ENCODE assay signal across 9 cellular contexts in genomic region chr6:52522151-52522626, GRCh38. TPM values are rescaled to one million over a fixed set of nuclear protein-coding genes. Genes with fewer than 3 reads are reported as not detected.
DNase-seq lines count a peak whose midpoint lies in the region; ATAC-seq and TF ChIP-seq lines count a peak whose summit lies in the region.
"Had no signal": no experiment of that assay in that cellular context is flagged by ENCODE, and none has a peak within 500 bp of the region (broad histone marks: within the 10 kb centered on the region; RNA-seq: fewer than 3 reads in every experiment).

No MANE protein-coding gene starts in this region.

- POLR2A ChIA-PET in HCT116 (lab: Charles Lee): no interaction called here

- no peaks in the 10 kb centered on the region for H4K20me1 ChIP-seq in HCT116 (ENCODE audit: insufficient read depth)

- peaks cover 5% of the 10 kb centered on the region; the same call in 1 of the 2 replicates for H3K79me2 ChIP-seq in HCT116 (ENCODE audit: insufficient read depth, low read length)

- TF ChIP-seq POLR2A in HCT116 (IDR thresholded peaks at IDR 0.05; ENCODE audit: borderline replicate concordance, extremely low read depth, insufficient read depth, insufficient read length): no peak

- H3K9ac ChIP-seq in HCT116 (ENCODE audit: low read length): no peak overlapping the region

- H3K27me3 ChIP-seq in HCT116 (ENCODE audit: insufficient read depth, low read length): no peaks in the 10 kb centered on the region

- H2AFZ ChIP-seq in HCT116 (ENCODE audit: low read depth, low read length, poor library complexity, severe bottlenecking): no peak overlapping the region

- CTCF ChIA-PET in HCT116 (lab: Charles Lee): no interaction called here

- no peak for TF ChIP-seq RAD21 in HCT116 (IDR thresholded peaks at IDR 0.05; ENCODE audit: low read depth)

- peaks cover 35 to 45% of the 10 kb centered on the region in 2 experiments for H3K4me1 ChIP-seq in HCT116 (ENCODE audit: control insufficient read depth in 1 of 2, insufficient read depth in 2 of 2, low read length in 2 of 2)

- H3K4me2 ChIP-seq in HCT116 (ENCODE audit: low read length): peak overlapping the region; percentile 52

- intact Hi-C loops in HCT116 (cut with micrococcal nuclease): no loop called here

- RAD21 ChIA-PET in HCT116 (lab: Charles Lee; ENCODE audit: low non-redundant PET in 1 of 2, low total read pairs in 2 of 2, uncharacterized antibody in 2 of 2, unreplicated experiment in 2 of 2): no interaction called here

- H3K4me3 ChIP-seq in HCT116 (replicated peaks in 1 of 2; ENCODE audit: low read depth in 1 of 2, low read length in 2 of 2) (no peak overlapping the region), cardiac fibroblast (replicated peaks in 1 of 2; ENCODE audit: low read depth in 2 of 2, low read length in 2 of 2) (no peak overlapping the region)

- H3K9me3 ChIP-seq in HCT116 (ENCODE audit: control insufficient read depth in 1 of 2, insufficient read depth in 1 of 2, low read depth in 1 of 2, low read length in 2 of 2): no peaks in the 10 kb centered on the region

- no peak for TF ChIP-seq CTCF in HCT116 (IDR thresholded peaks at IDR 0.05 in 2 of 3, conservative IDR thresholded peaks at IDR 0.05 in 1 of 3; ENCODE audit: borderline replicate concordance in 1 of 3, insufficient read depth in 1 of 3, low read depth in 2 of 3, low read length in 2 of 3)
- no peak for TF ChIP-seq CTCF in cardiac fibroblast (IDR thresholded peaks at IDR 0.05; ENCODE audit: low read depth, low read length)

- no peak for DNase-seq in HCT116 (ENCODE audit: low read depth, low spot score)
- peak; percentile 77 to 90 for DNase-seq in cardiac fibroblast (ENCODE audit: low read depth in 2 of 2)
- peak; percentile 86 for DNase-seq in iris pigment epithelial cell (ENCODE audit: low read depth)
- DNase-seq in stromal cell of bone marrow (ENCODE audit: low read depth): peak; percentile 86
- DNase-seq in stimulated activated CD4-positive, alpha-beta T cell treated with anti-CD3 and anti-CD28 coated beads, Interleukin-1b, Interleukin-23, amount 100 ng/mL, for 48 hours: no peak
- DNase-seq in SW480 (ENCODE audit: low spot score): no peak
- DNase-seq in NCI-H2227 treated with DMSO at 0.1 percent for 48 hours (lab: John Stamatoyannopoulos, UW): no peak
- DNase-seq: T-helper 2 cell had no signal

- no peak overlapping the region for H3K27ac ChIP-seq in HCT116 (ENCODE audit: low read depth, low read length)

- H3K36me3 ChIP-seq in HCT116 (ENCODE audit: control insufficient read depth in 1 of 2, insufficient read depth in 2 of 2, low read length in 2 of 2): no peaks in the 10 kb centered on the region

- no TSS peak for BruUV-seq in HCT116 (replicated peaks; lab: Mats Ljungman, UMichigan)

- 0 out of 2 replicates have a peak, but pooled peaks cover 2% of the 10 kb centered on the region for H3K9me2 ChIP-seq in HCT116 (ENCODE audit: insufficient read depth)

- no peak for ATAC-seq in HCT116
- no peak for ATAC-seq in HG03432 (IDR thresholded peaks at IDR 0.05; ENCODE audit: unreplicated experiment)

TF ChIP-seq in HCT116, 20 proteins besides CTCF, POLR2A, EP300 and RAD21:
- TF ChIP-seq JUND (IDR thresholded peaks at IDR 0.05) (no peak), SP1 (IDR thresholded peaks at IDR 0.05; ENCODE audit: low read depth) (no peak), EGR1 (IDR thresholded peaks at IDR 0.05; ENCODE audit: low read depth) (no peak), ZNF274 (IDR thresholded peaks at IDR 0.05; ENCODE audit: low read depth, low read length) (no peak)
- TF ChIP-seq, protein P1, sequence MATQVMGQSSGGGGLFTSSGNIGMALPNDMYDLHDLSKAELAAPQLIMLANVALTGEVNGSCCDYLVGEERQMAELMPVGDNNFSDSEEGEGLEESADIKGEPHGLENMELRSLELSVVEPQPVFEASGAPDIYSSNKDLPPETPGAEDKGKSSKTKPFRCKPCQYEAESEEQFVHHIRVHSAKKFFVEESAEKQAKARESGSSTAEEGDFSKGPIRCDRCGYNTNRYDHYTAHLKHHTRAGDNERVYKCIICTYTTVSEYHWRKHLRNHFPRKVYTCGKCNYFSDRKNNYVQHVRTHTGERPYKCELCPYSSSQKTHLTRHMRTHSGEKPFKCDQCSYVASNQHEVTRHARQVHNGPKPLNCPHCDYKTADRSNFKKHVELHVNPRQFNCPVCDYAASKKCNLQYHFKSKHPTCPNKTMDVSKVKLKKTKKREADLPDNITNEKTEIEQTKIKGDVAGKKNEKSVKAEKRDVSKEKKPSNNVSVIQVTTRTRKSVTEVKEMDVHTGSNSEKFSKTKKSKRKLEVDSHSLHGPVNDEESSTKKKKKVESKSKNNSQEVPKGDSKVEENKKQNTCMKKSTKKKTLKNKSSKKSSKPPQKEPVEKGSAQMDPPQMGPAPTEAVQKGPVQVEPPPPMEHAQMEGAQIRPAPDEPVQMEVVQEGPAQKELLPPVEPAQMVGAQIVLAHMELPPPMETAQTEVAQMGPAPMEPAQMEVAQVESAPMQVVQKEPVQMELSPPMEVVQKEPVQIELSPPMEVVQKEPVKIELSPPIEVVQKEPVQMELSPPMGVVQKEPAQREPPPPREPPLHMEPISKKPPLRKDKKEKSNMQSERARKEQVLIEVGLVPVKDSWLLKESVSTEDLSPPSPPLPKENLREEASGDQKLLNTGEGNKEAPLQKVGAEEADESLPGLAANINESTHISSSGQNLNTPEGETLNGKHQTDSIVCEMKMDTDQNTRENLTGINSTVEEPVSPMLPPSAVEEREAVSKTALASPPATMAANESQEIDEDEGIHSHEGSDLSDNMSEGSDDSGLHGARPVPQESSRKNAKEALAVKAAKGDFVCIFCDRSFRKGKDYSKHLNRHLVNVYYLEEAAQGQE (IDR thresholded peaks at IDR 0.05; ENCODE audit: low read depth): no peak
TF ChIP-seq in HCT116: peak in this region for 0.

RNA-seq across cellular contexts. Expression of gene TRAM2, which starts 54.7 kb away (rescaled TPM):
- 21.3 TPM for total RNA-seq in HCT116 (2021; ENCODE audit: unreplicated experiment)
- polyA plus RNA-seq in HCT116 (2012): 9.5 and 10.8 TPM in 2 replicates

Comparison
In these comparisons a context has a peak if more than half of its experiments do, and no peak if none do; other contexts are left out.
1. DNase-seq: peak in cardiac fibroblast (2 of 2), iris pigment epithelial cell (single experiment) and stromal cell of bone marrow (single experiment); none in HCT116 (single experiment), stimulated activated CD4-positive, alpha-beta T cell treated with anti-CD3 and anti-CD28 coated beads, Interleukin-1b, Interleukin-23, amount 100 ng/mL, for 48 hours (single experiment), SW480 (single experiment) and NCI-H2227 treated with DMSO at 0.1 percent for 48 hours (single experiment).